ENCODE assay signal across 7 cellular contexts in genomic region chr1:243508303-243508713, GRCh38.
A peak's percentile ranks its signal among the peaks of the same experiment; 100 is the strongest.
DNase-seq lines count a peak whose midpoint lies in the region; ATAC-seq, FAIRE-seq and TF ChIP-seq lines count a peak whose summit lies in the region.

No MANE protein-coding gene starts in this region.

- no peak for TF ChIP-seq CTCF in osteocyte (IDR thresholded peaks at IDR 0.05)

- ATAC-seq in GM19351 (IDR thresholded peaks at IDR 0.05; ENCODE audit: unreplicated experiment) = peak; percentile 74
- peak; percentile 68 for ATAC-seq in HG02763 (IDR thresholded peaks at IDR 0.05; ENCODE audit: unreplicated experiment)

- no peak overlapping the region for H3K27ac Mint-ChIP-seq in osteocyte (ENCODE audit: unreplicated experiment)

- no peaks in the 10 kb centered on the region for H3K27me3 Mint-ChIP-seq in osteocyte (ENCODE audit: unreplicated experiment)

- DNase-seq in activated CD8-positive, alpha-beta memory T cell treated with anti-CD3 and anti-CD28 coated beads for 4 hours (ENCODE audit: low read depth in 2 of 2) = peak; percentile 11 to 17
- peak; percentile 66 for DNase-seq in retina
- no peak for DNase-seq in HTR-8/SVneo (ENCODE audit: insufficient read length, low spot score)
- no peak for DNase-seq in osteocyte (ENCODE audit: extremely low spot score, unreplicated experiment)
- DNase-seq in EL = no peak

- peaks cover 47% of the 10 kb centered on the region for H3K36me3 Mint-ChIP-seq in osteocyte (ENCODE audit: unreplicated experiment)

- H3K4me1 Mint-ChIP-seq in osteocyte (ENCODE audit: unreplicated experiment) = peaks cover 4% of the 10 kb centered on the region

- no peak for FAIRE-seq in HTR-8/SVneo (lab: Jason Lieb, UNC)

- no peaks in the 10 kb centered on the region for H3K9me3 Mint-ChIP-seq in osteocyte (ENCODE audit: unreplicated experiment)

- H3K4me3 Mint-ChIP-seq in osteocyte (ENCODE audit: unreplicated experiment) = no peak overlapping the region

Comparison
In these comparisons a context has a peak if more than half of its experiments do, and no peak if none do; other contexts are left out.
1. DNase-seq: peak in activated CD8-positive, alpha-beta memory T cell treated with anti-CD3 and anti-CD28 coated beads for 4 hours (2 of 2) and retina (single experiment); none in HTR-8/SVneo (single experiment), osteocyte (single experiment) and EL (single experiment).